21 cellular contexts compared by ENCODE assay signal in the genomic region with DNA sequence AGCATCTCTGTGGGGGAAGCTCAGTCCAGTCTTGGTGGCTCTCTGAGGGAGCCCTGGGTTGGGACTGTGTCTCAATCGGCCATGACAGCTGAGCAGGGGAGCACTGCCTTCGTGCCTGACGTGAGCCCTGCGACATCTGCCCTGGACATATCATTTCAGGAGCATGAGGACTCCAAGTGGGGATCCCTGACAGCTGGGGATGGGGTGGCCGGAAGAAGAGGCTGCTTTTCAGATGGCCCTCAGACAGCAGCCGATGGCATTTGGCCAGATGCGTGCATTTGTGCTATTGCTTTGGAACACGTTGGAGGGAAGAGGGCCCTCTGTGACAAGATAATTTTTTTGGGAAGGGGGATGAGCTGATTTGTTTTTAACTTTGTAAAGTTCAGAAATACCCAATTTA.
"Had no signal": no experiment of that assay in that cellular context is flagged by ENCODE, and none has a peak within 500 bp of the region (broad histone marks: within the 10 kb centered on the region; RNA-seq: fewer than 3 reads in every experiment).

No MANE protein-coding gene starts in this region.

- H3K4me3 ChIP-seq: esophagus squamous epithelium, lower lobe of right lung, neural progenitor cell, ovary, spleen, testis had no signal

- DNase-seq: activated CD4-positive, alpha-beta T cell treated with anti-CD3 and anti-CD28 coated beads, Interleukin-2, amount 50 U/mL, for 48 hours; activated gamma-delta T cell treated with Interleukin-2 at 50 U/mL for 16 hours; activated T-cell treated with anti-CD3 and anti-CD28 coated beads for 4 hours; cerebellar nuclear complex; effector CD4-positive, alpha-beta T cell; esophagus squamous epithelium; hippocampal formation; left cardiac atrium; lower lobe of right lung; midbrain; ovary; spleen; stimulated activated CD4-positive, alpha-beta T cell treated with anti-CD3 and anti-CD28 coated beads, Interleukin-4, amount 100 ng/mL, for 4 hours; testis had no signal

- H3K4me3 Mint-ChIP-seq: activated naive CD8-positive, alpha-beta T cell; activated T-helper 1 cell treated with anti-CD3 and anti-CD28 coated beads, Interleukin-12 subunit alpha, Interleukin-12 subunit beta, Interleukin-2, Interleukin-4 antibody, amounts not matched to agents 30 ng/mL and 10 ng/mL and 1 ng/mL, durations not matched to agents 14 hours and 24 hours and 36 hours; neural progenitor cell; stimulated activated memory B cell treated with anti-CD40 and anti-IgM and Interleukin-4, amounts not matched to agents 10 μg/mL and 1 μg/mL and 100 μg/mL, for 72 hours; T-helper 2 cell treated with Interferon-gamma antibody and Interleukin-4, amounts not matched to agents 5 μg/mL and 100 μg/mL, for 36 hours; type B pancreatic cell had no signal

- H3K36me3 Mint-ChIP-seq: activated naive CD8-positive, alpha-beta T cell; neural progenitor cell; stimulated activated memory B cell treated with anti-CD40 and anti-IgM and Interleukin-4, amounts not matched to agents 10 μg/mL and 1 μg/mL and 100 μg/mL, for 72 hours; type B pancreatic cell had no signal

- H3K4me2 ChIP-seq: neural progenitor cell had no signal

- H3K27ac Mint-ChIP-seq: activated naive CD8-positive, alpha-beta T cell; activated T-helper 1 cell treated with anti-CD3 and anti-CD28 coated beads, Interleukin-12 subunit alpha, Interleukin-12 subunit beta, Interleukin-2, Interleukin-4 antibody, amounts not matched to agents 30 ng/mL and 10 ng/mL and 1 ng/mL, durations not matched to agents 14 hours and 24 hours and 36 hours; neural progenitor cell; stimulated activated memory B cell treated with anti-CD40 and anti-IgM and Interleukin-4, amounts not matched to agents 10 μg/mL and 1 μg/mL and 100 μg/mL, for 72 hours; T-helper 2 cell treated with Interferon-gamma antibody and Interleukin-4, amounts not matched to agents 5 μg/mL and 100 μg/mL, for 36 hours; type B pancreatic cell had no signal

- ATAC-seq: left cardiac atrium; lower lobe of right lung; sciatic nerve; stimulated activated memory B cell treated with anti-CD40 and anti-IgM and Interleukin-4, amounts not matched to agents 10 μg/mL and 1 μg/mL and 100 μg/mL, for 72 hours had no signal

- H3K36me3 ChIP-seq: esophagus squamous epithelium, lower lobe of right lung, neural progenitor cell, ovary, spleen had no signal

- H3K27me3 Mint-ChIP-seq: stimulated activated memory B cell treated with anti-CD40 and anti-IgM and Interleukin-4, amounts not matched to agents 10 μg/mL and 1 μg/mL and 100 μg/mL, for 72 hours had no signal

- H3K4me1 Mint-ChIP-seq: stimulated activated memory B cell treated with anti-CD40 and anti-IgM and Interleukin-4, amounts not matched to agents 10 μg/mL and 1 μg/mL and 100 μg/mL, for 72 hours had no signal

- H2AFZ ChIP-seq: neural progenitor cell had no signal

- H3K9me3 Mint-ChIP-seq: activated T-helper 1 cell treated with anti-CD3 and anti-CD28 coated beads, Interleukin-12 subunit alpha, Interleukin-12 subunit beta, Interleukin-2, Interleukin-4 antibody, amounts not matched to agents 30 ng/mL and 10 ng/mL and 1 ng/mL, durations not matched to agents 14 hours and 24 hours and 36 hours; neural progenitor cell; T-helper 2 cell treated with Interferon-gamma antibody and Interleukin-4, amounts not matched to agents 5 μg/mL and 100 μg/mL, for 36 hours had no signal

- H3K9me3 ChIP-seq: esophagus squamous epithelium, lower lobe of right lung, ovary, spleen, testis had no signal

- H3K27me3 ChIP-seq: esophagus squamous epithelium, neural progenitor cell, ovary, spleen, testis had no signal

- H3K27ac ChIP-seq: esophagus squamous epithelium, lower lobe of right lung, neural progenitor cell, ovary, spleen, testis had no signal

- H3K4me1 ChIP-seq: lower lobe of right lung, neural progenitor cell, spleen had no signal
